26 cellular contexts compared by ENCODE assay signal in genomic region chr4:92501456-92501855, GRCh38.
A peak's percentile ranks its signal among the peaks of the same experiment; 100 is the strongest.
DNase-seq lines count a peak whose midpoint lies in the region; FAIRE-seq and TF ChIP-seq lines count a peak whose summit lies in the region.
"Had no signal": no experiment of that assay in that cellular context is flagged by ENCODE, and none has a peak within 500 bp of the region (broad histone marks: within the 10 kb centered on the region; RNA-seq: fewer than 3 reads in every experiment).

No MANE protein-coding gene starts in this region.

- no peaks in the 10 kb centered on the region for H3K4me1 ChIP-seq in SJCRH30
- H3K4me1 ChIP-seq: Caco-2, upper lobe of right lung had no signal

- peak; percentile 38 for FAIRE-seq in islet of Langerhans (lab: Jason Lieb, UNC)
- FAIRE-seq: GM18507 had no signal

- H3K36me3 ChIP-seq in SJCRH30, result no peaks in the 10 kb centered on the region
- H3K36me3 ChIP-seq: upper lobe of right lung had no signal

- H3K9me3 ChIP-seq in SJCRH30 (replicated peaks), result no peaks in the 10 kb centered on the region
- H3K9me3 ChIP-seq: Caco-2, upper lobe of right lung had no signal

- TF ChIP-seq CTCF in VCaP (conservative IDR thresholded peaks at IDR 0.05), result no peak

- H3K4me3 ChIP-seq in SJCRH30, result no peak overlapping the region
- H3K4me3 ChIP-seq: PC-9, upper lobe of right lung had no signal

- H3K27ac ChIP-seq in VCaP (peak overlapping the region; percentile 23; the same call in 1 of the 2 replicates), SJCRH30 (no peak overlapping the region)
- H3K27ac ChIP-seq: 22Rv1, PC-9, upper lobe of right lung had no signal

- DNase-seq in DMS 273 (lab: John Stamatoyannopoulos, UW; ENCODE audit: unreplicated experiment) (peak; percentile 33), DMS 273 treated with DMSO at 0.1 percent for 48 hours (lab: John Stamatoyannopoulos, UW) (no peak), G401 (ENCODE audit: low spot score) (peak; percentile 74), SJCRH30 (no peak), OCI-M2 (lab: John Stamatoyannopoulos, UW; ENCODE audit: unreplicated experiment) (no peak)
- no peak for DNase-seq in activated CD8-positive, alpha-beta memory T cell treated with anti-CD3 and anti-CD28 coated beads, Interleukin-2, amount 50 U/mL, for 48 hours
- DNase-seq: activated CD4-positive, alpha-beta memory T cell treated with anti-CD3 and anti-CD28 coated beads, Interleukin-2, amount 10 ng/mL, durations not matched to agents 7 days and 5 days; activated CD8-positive, alpha-beta memory T cell treated with anti-CD3 and anti-CD28 coated beads, Interleukin-2, amount 50 U/mL, for 4 hours; amygdala; Caco-2; H7; immature natural killer cell; KG1; NCI-H1092 treated with DMSO at 0.1 percent for 48 hours; NCI-H2081; nephron progenitor cell; NK-92 treated with Interleukin-12 subunit alpha and Interleukin-12 subunit beta, amount 100 ng/mL, for 24 hours; PC-9; small intestine; stimulated activated naive CD4-positive, alpha-beta T cell treated with Interleukin-2 at 50 U/mL for 16 hours; T-helper 2 cell; upper lobe of right lung had no signal

- H3K27me3 ChIP-seq in SJCRH30, result 0 out of 2 replicates have a peak, but pooled peaks cover 3% of the 10 kb centered on the region
- H3K27me3 ChIP-seq: upper lobe of right lung had no signal

- in situ Hi-C loops in G401 (cut with HindIII; ENCODE audit: low sequenced_read_pairs), result no loop called here

Comparison
In these comparisons a context has a peak if more than half of its experiments do, and no peak if none do; other contexts are left out.
1. DNase-seq: peak in DMS 273 (single experiment) and G401 (single experiment); none in DMS 273 treated with DMSO at 0.1 percent for 48 hours (single experiment), SJCRH30 (0 of 2), OCI-M2 (single experiment) and activated CD8-positive, alpha-beta memory T cell treated with anti-CD3 and anti-CD28 coated beads, Interleukin-2, amount 50 U/mL, for 48 hours (single experiment).